Comparison of ENCODE assay signal across 8 cellular contexts in the genomic region with DNA sequence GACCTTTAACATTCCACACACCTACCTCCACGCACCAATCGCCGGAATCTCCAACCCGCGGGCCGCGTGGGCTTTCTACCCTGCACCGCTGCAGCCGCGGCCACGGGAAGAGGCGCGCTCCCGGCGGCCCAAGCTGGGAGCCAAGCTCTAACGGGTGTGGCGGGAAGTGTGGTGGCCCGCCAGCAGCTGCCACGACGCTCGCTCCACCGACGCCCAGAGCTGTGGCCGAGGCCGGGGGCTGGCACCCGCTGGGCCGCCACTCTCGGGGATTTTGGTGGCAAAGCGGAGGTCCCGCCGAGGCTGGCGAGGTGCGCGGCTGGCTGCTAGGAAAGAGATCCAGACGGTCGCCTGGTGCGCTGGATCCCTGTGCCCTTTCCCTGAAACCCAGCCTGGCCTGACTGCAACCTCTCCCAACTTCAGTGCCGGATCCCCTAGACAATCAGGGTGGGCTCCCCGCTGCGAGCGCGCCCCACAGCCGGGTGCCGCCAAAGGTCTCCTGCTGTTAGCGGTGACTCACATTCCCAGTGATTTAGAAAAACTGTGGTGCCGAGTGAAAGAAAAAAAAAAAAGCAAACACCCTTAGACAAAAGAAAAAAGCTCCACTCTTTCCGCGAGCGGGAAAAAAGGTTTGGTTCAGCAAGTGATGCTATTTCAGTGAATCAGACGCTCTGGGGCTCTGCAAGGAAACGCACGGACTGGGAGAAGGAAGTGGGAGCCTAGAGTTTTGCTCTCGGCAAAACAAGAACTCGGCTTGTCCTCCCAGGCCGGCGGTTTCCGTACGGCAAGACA. TPM values are rescaled to one million over a fixed set of nuclear protein-coding genes. Genes with fewer than 3 reads are reported as not detected.
DNase-seq lines count a peak whose midpoint lies in the region; ATAC-seq and TF ChIP-seq lines count a peak whose summit lies in the region.

No MANE protein-coding gene starts in this region.

- peaks cover 15% of the 10 kb centered on the region for H3K36me3 Mint-ChIP-seq in stimulated activated memory B cell treated with anti-CD40 and anti-IgM and Interleukin-4, amounts not matched to agents 10 μg/mL and 1 μg/mL and 100 μg/mL, for 72 hours

- peaks cover 41% of the 10 kb centered on the region for H3K4me1 Mint-ChIP-seq in stimulated activated memory B cell treated with anti-CD40 and anti-IgM and Interleukin-4, amounts not matched to agents 10 μg/mL and 1 μg/mL and 100 μg/mL, for 72 hours

- H3K4me3 ChIP-seq in dorsolateral prefrontal cortex: peak overlapping the region; percentile 11 to 91 (median 52)

- no peaks in the 10 kb centered on the region for H3K9me3 Mint-ChIP-seq in stimulated activated memory B cell treated with anti-CD40 and anti-IgM and Interleukin-4, amounts not matched to agents 10 μg/mL and 1 μg/mL and 100 μg/mL, for 72 hours

- H3K27ac Mint-ChIP-seq in stimulated activated memory B cell treated with anti-CD40 and anti-IgM and Interleukin-4, amounts not matched to agents 10 μg/mL and 1 μg/mL and 100 μg/mL, for 72 hours: peak overlapping the region; percentile 91

- peak overlapping the region in 8 of 59 donors; percentile 2 to 28 (median 12) for H3K27ac ChIP-seq in dorsolateral prefrontal cortex

- intact Hi-C loops in dorsolateral prefrontal cortex (cut with DNase I): loop anchor here (5.0 to 10.0 kb wide), 3 partner anchors 306 to 587 kb away; no protein-coding TSS in a partner anchor

- DNase-seq in HCEC 1CT (peak; percentile 38), T-helper 2 cell (peak in 3 of 5 experiments; percentile 9 to 25 (median 13)), dorsolateral prefrontal cortex (peak in 3 of 10 donors; percentile 9 to 47 (median 28)), medulla oblongata (ENCODE audit: extremely low spot score) (peak; percentile 31), iPS-NIHi7 (ENCODE audit: extremely low spot score) (no peak), NCI-H2196 (lab: John Stamatoyannopoulos, UW; ENCODE audit: unreplicated experiment) (no peak)

- H3K4me3 Mint-ChIP-seq in stimulated activated memory B cell treated with anti-CD40 and anti-IgM and Interleukin-4, amounts not matched to agents 10 μg/mL and 1 μg/mL and 100 μg/mL, for 72 hours: peak overlapping the region; percentile 85

- peaks cover 0 to 45% (median 14%) of the 10 kb centered on the region in 45 donors for H3K27me3 ChIP-seq in dorsolateral prefrontal cortex

- H3K27me3 Mint-ChIP-seq in stimulated activated memory B cell treated with anti-CD40 and anti-IgM and Interleukin-4, amounts not matched to agents 10 μg/mL and 1 μg/mL and 100 μg/mL, for 72 hours: peaks cover 22% of the 10 kb centered on the region

- ATAC-seq in stimulated activated memory B cell treated with anti-CD40 and anti-IgM and Interleukin-4, amounts not matched to agents 10 μg/mL and 1 μg/mL and 100 μg/mL, for 72 hours: no peak
- no peak for ATAC-seq in GM19324 (IDR thresholded peaks at IDR 0.05; ENCODE audit: low FRiP score, unreplicated experiment)

- TF ChIP-seq CTCF in dorsolateral prefrontal cortex (IDR thresholded peaks at IDR 0.05 in 54 of 56, conservative IDR thresholded peaks at IDR 0.05 in 2 of 56; ENCODE audit: low read depth in 1 of 56, partially characterized antibody in 56 of 56): peak in 3 of 56 donors; percentile 5 to 18 (median 12)

RNA-seq across cellular contexts. Expression of gene BCL2L11, which starts 2.9 kb away (rescaled TPM):
- total RNA-seq in dorsolateral prefrontal cortex: 10 to 100 TPM in 28 of 120 experiments, 1 to 10 TPM in 92; 3.2 to 20.0 (median 8.1) TPM

Comparison
In these comparisons a context has a peak if more than half of its experiments do, and no peak if none do; other contexts are left out.
1. DNase-seq: peak in HCEC 1CT (single experiment), T-helper 2 cell (3 of 5) and medulla oblongata (single experiment); none in iPS-NIHi7 (single experiment) and NCI-H2196 (single experiment).